Comparison of ENCODE assay signal across 20 cellular contexts in genomic region chr10:113527181-113527580, GRCh38. TPM values are rescaled to one million over a fixed set of nuclear protein-coding genes. Genes with fewer than 3 reads are reported as not detected.
A peak's percentile ranks its signal among the peaks of the same experiment; 100 is the strongest.
DNase-seq lines count a peak whose midpoint lies in the region; ATAC-seq, FAIRE-seq and TF ChIP-seq lines count a peak whose summit lies in the region.
"Had no signal": no experiment of that assay in that cellular context is flagged by ENCODE, and none has a peak within 500 bp of the region (broad histone marks: within the 10 kb centered on the region; RNA-seq: fewer than 3 reads in every experiment).

No MANE protein-coding gene starts in this region.

- no peak for FAIRE-seq in H54 (lab: Jason Lieb, UNC)
- FAIRE-seq: GM19239, HTR-8/SVneo had no signal

- H3K4me3 ChIP-seq in HEK293 (ENCODE audit: low read depth, low read length) (no peak overlapping the region), stomach (no peak overlapping the region)

- intact Hi-C loops in stomach (cut with DNase I; ENCODE audit: low total_unique reads) = no loop called here

- peaks cover 0 to 4% (median 0%) of the 10 kb centered on the region in 3 donors for H3K27me3 ChIP-seq in stomach
- H3K27me3 ChIP-seq in foreskin keratinocyte = peaks cover 2% of the 10 kb centered on the region

- H3K27ac ChIP-seq in HEK293 (ENCODE audit: extremely low read depth, low read depth, low read length) = no peak overlapping the region
- H3K27ac ChIP-seq in stomach = no peak overlapping the region
- H3K27ac ChIP-seq in foreskin keratinocyte = no peak overlapping the region
- H3K27ac ChIP-seq: C4-2B, HL-60 had no signal

- 35 to 57% (median 55%) methylated on average over 6 of the region's 6 CpGs for WGBS in stomach, 5 donors

- H3K27ac Mint-ChIP-seq in mesothelial cell of epicardium = no peak overlapping the region

- peaks cover 24% of the 10 kb centered on the region for H3K27me3 Mint-ChIP-seq in mesothelial cell of epicardium (ENCODE audit: low read depth)

- H3K9me3 Mint-ChIP-seq in mesothelial cell of epicardium = no peaks in the 10 kb centered on the region

- H3K9me3 ChIP-seq in HEK293 (ENCODE audit: control insufficient read depth, insufficient read depth, low read depth, low read length) (no peaks in the 10 kb centered on the region), stomach (no peaks in the 10 kb centered on the region)

- no peak for TF ChIP-seq CTCF in HEK293 (tag by site-specific recombination; IDR thresholded peaks at IDR 0.05)
- no peak for TF ChIP-seq CTCF in stomach (IDR thresholded peaks at IDR 0.05)
- TF ChIP-seq CTCF in mesothelial cell of epicardium (IDR thresholded peaks at IDR 0.05; ENCODE audit: unreplicated experiment) = no peak
- no peak for TF ChIP-seq CTCF in foreskin keratinocyte (conservative IDR thresholded peaks at IDR 0.05)

- no peak overlapping the region for H3K4me3 Mint-ChIP-seq in mesothelial cell of epicardium

- H3K36me3 ChIP-seq in HEK293 (ENCODE audit: control insufficient read depth in 2 of 2, insufficient read depth in 1 of 2, low read length in 2 of 2) = no peaks in the 10 kb centered on the region
- H3K36me3 ChIP-seq in stomach = no peaks in the 10 kb centered on the region

- no peaks in the 10 kb centered on the region for H3K36me3 Mint-ChIP-seq in mesothelial cell of epicardium

- TF ChIP-seq EP300 in stomach (IDR thresholded peaks at IDR 0.05) = no peak

- H3K4me1 ChIP-seq in HEK293 (ENCODE audit: control insufficient read depth, insufficient read depth, low read length) (no peaks in the 10 kb centered on the region), stomach (peaks cover 0 to 11% (median 3%) of the 10 kb centered on the region in 4 donors), foreskin keratinocyte (no peaks in the 10 kb centered on the region)

- peak; percentile 17 for DNase-seq in activated CD8-positive, alpha-beta memory T cell treated with anti-CD3 and anti-CD28 coated beads for 24 hours
- DNase-seq in activated CD8-positive, alpha-beta memory T cell treated with anti-CD3 and anti-CD28 coated beads, Interleukin-2, amount 50 U/mL, for 48 hours = no peak
- DNase-seq in dermis blood vessel endothelial cell (peak; percentile 60), stomach (peak; percentile 13), mesothelial cell of epicardium (ENCODE audit: low spot score in 2 of 2, unreplicated experiment in 2 of 2) (no peak), foreskin keratinocyte (no peak), H54 (ENCODE audit: insufficient read length, low spot score) (no peak)
- DNase-seq: 8988T, H7, NCI-H187, NCI-H526 treated with DMSO at 0.1 percent for 48 hours, OCI-M1, SHP77 treated with DMSO at 0.1 percent for 48 hours had no signal

- POLR2A ChIA-PET in HEK293 (lab: Yijun Ruan, JAX) = no interaction called here

- ATAC-seq in foreskin keratinocyte = no peak

- CTCF ChIA-PET in HEK293 (lab: Yijun Ruan, JAX) = no interaction called here

- TF ChIP-seq POLR2A in stomach (IDR thresholded peaks at IDR 0.05) (no peak), H54 (IDR thresholded peaks at IDR 0.05; ENCODE audit: low read depth, low read length) (no peak)

- peaks cover 8% of the 10 kb centered on the region for H3K4me1 Mint-ChIP-seq in mesothelial cell of epicardium

TF ChIP-seq in HEK293, 187 proteins besides CTCF, POLR2A, EP300 and RAD21:
- TF ChIP-seq BCL11B (tag by site-specific recombination; IDR thresholded peaks at IDR 0.05; ENCODE audit: low read depth) = no peak
- peak; percentile 45; the same call in 1 of the 2 replicates for TF ChIP-seq ZIC2 (tag by site-specific recombination; IDR thresholded peaks at IDR 0.05)

RNA-seq across cellular contexts. Expression of gene HABP2, which starts 25.7 kb away (rescaled TPM):
- total RNA-seq in dermis blood vessel endothelial cell = under 0.01 and 0.19 TPM in 2 replicates
- 10 to 100 TPM in 1 of 5 donors, 1 to 10 TPM in 2, not detected in 2; 2.0 to 11.4 (median 2.2) TPM for total RNA-seq in stomach
- 1 to 10 TPM in 2 of 3 donors, under 1 TPM in 1; 0.76 to 9.2 (median 5.3) TPM for polyA plus RNA-seq in stomach
- 0.13 TPM in 1 of 3 replicates, not detected in the others for total RNA-seq in mesothelial cell of epicardium
- not detected in 2 replicates for total RNA-seq in foreskin keratinocyte
- polyA plus RNA-seq in foreskin keratinocyte = not detected in 2 replicates
- total RNA-seq: H7, LHCN-M2, RPMI7951 had no signal

Comparison
In these comparisons a context has a peak if more than half of its experiments do, and no peak if none do; other contexts are left out.
1. DNase-seq: peak in activated CD8-positive, alpha-beta memory T cell treated with anti-CD3 and anti-CD28 coated beads for 24 hours (single experiment), dermis blood vessel endothelial cell (single experiment) and stomach (single experiment); none in activated CD8-positive, alpha-beta memory T cell treated with anti-CD3 and anti-CD28 coated beads, Interleukin-2, amount 50 U/mL, for 48 hours (single experiment), mesothelial cell of epicardium (0 of 2), foreskin keratinocyte (0 of 2) and H54 (single experiment).